Comparison of ENCODE assay signal across 23 cellular contexts in the genomic region with DNA sequence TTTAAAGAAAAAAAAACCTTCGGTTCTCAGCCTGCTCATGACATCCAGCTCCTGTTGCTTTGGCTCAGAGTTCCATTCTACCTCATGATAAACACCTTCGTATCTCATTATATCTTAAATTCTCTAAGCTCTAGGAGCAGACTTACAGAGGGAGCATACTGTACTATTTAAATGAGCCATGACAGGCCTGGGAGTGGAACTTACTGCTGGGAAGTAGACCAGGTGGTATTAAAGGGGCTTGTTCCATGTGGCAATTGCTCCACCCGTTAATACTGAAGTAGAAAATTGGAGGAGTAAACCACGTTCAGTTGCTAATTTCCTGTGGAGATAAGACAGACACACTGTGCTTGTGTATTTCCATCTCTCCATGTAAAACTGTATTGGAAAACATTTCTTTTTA.
A peak's percentile ranks its signal among the peaks of the same experiment; 100 is the strongest.
DNase-seq lines count a peak whose midpoint lies in the region; TF ChIP-seq lines count a peak whose summit lies in the region.
"Had no signal": no experiment of that assay in that cellular context is flagged by ENCODE, and none has a peak within 500 bp of the region (broad histone marks: within the 10 kb centered on the region; RNA-seq: fewer than 3 reads in every experiment).

No MANE protein-coding gene starts in this region.

- no peaks in the 10 kb centered on the region for H3K9me3 Mint-ChIP-seq in progenitor cell of endocrine pancreas (ENCODE audit: low read depth)
- H3K9me3 Mint-ChIP-seq: activated naive CD4-positive, alpha-beta T cell treated with anti-CD3 and anti-CD28 coated beads for 36 hours; CD4-positive, alpha-beta memory T cell; naive B cell had no signal

- peaks cover 20% of the 10 kb centered on the region for H3K36me3 Mint-ChIP-seq in progenitor cell of endocrine pancreas (ENCODE audit: insufficient read depth)

- no peaks in the 10 kb centered on the region for H3K9me2 ChIP-seq in OCI-LY7 (ENCODE audit: insufficient read depth, low read length)

- intact Hi-C loops in OCI-LY7 (cut with micrococcal nuclease; ENCODE audit: unreplicated experiment) (no loop called here), esophagus squamous epithelium (cut with DNase I) (no loop called here)

- H3K36me3 ChIP-seq in OCI-LY7 (ENCODE audit: insufficient read depth, low read length) (peaks cover 7% of the 10 kb centered on the region), esophagus squamous epithelium (peaks cover 0 to 8% (median 0%) of the 10 kb centered on the region in 3 donors)

- peak overlapping the region; percentile 38; the same call in 1 of the 2 replicates for H2AFZ ChIP-seq in OCI-LY7 (ENCODE audit: low read length)

- peak overlapping the region; percentile 58 for H3K4me2 ChIP-seq in OCI-LY7 (ENCODE audit: low read length)

- TF ChIP-seq CTCF in OCI-LY7 (conservative IDR thresholded peaks at IDR 0.05; ENCODE audit: low read length), result no peak
- TF ChIP-seq CTCF in esophagus squamous epithelium (IDR thresholded peaks at IDR 0.05), result no peak
- TF ChIP-seq CTCF in progenitor cell of endocrine pancreas (IDR thresholded peaks at IDR 0.05; ENCODE audit: unreplicated experiment), result no peak

- peak overlapping the region; percentile 15 for H3K4me3 ChIP-seq in OCI-LY7 (ENCODE audit: low read depth, low read length, poor library complexity, severe bottlenecking)
- no peak overlapping the region for H3K4me3 ChIP-seq in esophagus squamous epithelium
- H3K4me3 ChIP-seq: psoas muscle had no signal

- no peak overlapping the region for H3K4me3 Mint-ChIP-seq in progenitor cell of endocrine pancreas (ENCODE audit: low read depth)
- H3K4me3 Mint-ChIP-seq: activated naive CD4-positive, alpha-beta T cell treated with anti-CD3 and anti-CD28 coated beads for 36 hours; CD4-positive, alpha-beta memory T cell; naive B cell had no signal

- WGBS in esophagus squamous epithelium, 2 donors, result 26 to 45% methylated on average over 4 of the region's 4 CpGs

- peak; percentile 50 for DNase-seq in DMS 273 (lab: John Stamatoyannopoulos, UW; ENCODE audit: unreplicated experiment)
- DNase-seq in DMS 273 treated with DMSO at 0.1 percent for 48 hours (lab: John Stamatoyannopoulos, UW), result no peak
- DNase-seq in OCI-LY7 (ENCODE audit: low spot score), result peak; percentile 24
- DNase-seq in esophagus squamous epithelium (lab: John Stamatoyannopoulos, UW), result no peak
- no peak for DNase-seq in progenitor cell of endocrine pancreas (ENCODE audit: low spot score, unreplicated experiment)
- no peak for DNase-seq in effector CD4-positive, alpha-beta T cell
- no peak for DNase-seq in inferior parietal cortex (ENCODE audit: extremely low spot score)
- DNase-seq in stimulated activated CD4-positive, alpha-beta T cell treated with anti-CD3 and anti-CD28 coated beads, Interleukin-4, amount 100 ng/mL, for 1 hour, result no peak
- DNase-seq: activated CD4-positive, alpha-beta T cell treated with anti-CD3 and anti-CD28 coated beads for 1 hour; activated CD8-positive, alpha-beta memory T cell treated with anti-CD3 and anti-CD28 coated beads, Interleukin-2, amount 50 U/mL, for 48 hours; activated naive CD4-positive, alpha-beta T cell treated with anti-CD3 and anti-CD28 coated beads for 36 hours; CD4-positive, alpha-beta memory T cell; central memory CD4-positive, alpha-beta T cell; GDM1; glutamatergic neuron; H7; left colon; naive B cell; NCI-H1436 treated with DMSO at 0.1 percent for 48 hours; NCI-H510A treated with DMSO at 0.1 percent for 48 hours; psoas muscle; T-helper 1 cell had no signal

- H3K9me3 ChIP-seq in OCI-LY7 (ENCODE audit: low read length) (no peaks in the 10 kb centered on the region), esophagus squamous epithelium (no peaks in the 10 kb centered on the region)
- H3K9me3 ChIP-seq: psoas muscle had no signal

- CTCF ChIA-PET in OCI-LY7 (lab: Charles Lee; ENCODE audit: unreplicated experiment), result no interaction called here

- H3K4me1 Mint-ChIP-seq in progenitor cell of endocrine pancreas (ENCODE audit: low read depth), result peaks cover 6% of the 10 kb centered on the region

- peak overlapping the region; percentile 20 for H3K27ac Mint-ChIP-seq in progenitor cell of endocrine pancreas
- H3K27ac Mint-ChIP-seq: activated naive CD4-positive, alpha-beta T cell treated with anti-CD3 and anti-CD28 coated beads for 36 hours; CD4-positive, alpha-beta memory T cell had no signal

- no peaks in the 10 kb centered on the region for H3K27me3 Mint-ChIP-seq in progenitor cell of endocrine pancreas
- H3K27me3 Mint-ChIP-seq: CD4-positive, alpha-beta memory T cell; naive B cell had no signal

- H4K20me1 ChIP-seq in OCI-LY7 (ENCODE audit: insufficient read depth, low read length), result no peaks in the 10 kb centered on the region

- POLR2A ChIA-PET in OCI-LY7 (lab: Charles Lee), result interaction anchor here (1.1 to 4.7 kb wide), 2 partner anchors 12 to 16 kb away, joined by 3 to 19 read pairs; no protein-coding TSS in a partner anchor

- no TSS peak for BruUV-seq in OCI-LY7 (replicated peaks; lab: Mats Ljungman, UMichigan)

- peaks cover 62% of the 10 kb centered on the region for H3K4me1 ChIP-seq in OCI-LY7 (ENCODE audit: insufficient read depth, low read length, poor library complexity, severe bottlenecking)
- peaks cover 0 to 22% (median 0%) of the 10 kb centered on the region in 3 donors for H3K4me1 ChIP-seq in esophagus squamous epithelium
- H3K4me1 ChIP-seq: psoas muscle had no signal

- TF ChIP-seq POLR2A in esophagus squamous epithelium (IDR thresholded peaks at IDR 0.05), result no peak

- H3K27me3 ChIP-seq in esophagus squamous epithelium, result no peaks in the 10 kb centered on the region

- H3K79me2 ChIP-seq in OCI-LY7 (ENCODE audit: insufficient read depth, low read depth, low read length), result no peaks in the 10 kb centered on the region

- peak overlapping the region; percentile 63 for H3K27ac ChIP-seq in OCI-LY7 (ENCODE audit: low read depth, low read length, poor library complexity, severe bottlenecking)
- peak overlapping the region in 3 of 4 donors; percentile 2 to 30 (median 6) for H3K27ac ChIP-seq in esophagus squamous epithelium
- H3K27ac ChIP-seq: 22Rv1, psoas muscle had no signal

Comparison
In these comparisons a context has a peak if more than half of its experiments do, and no peak if none do; other contexts are left out.
1. DNase-seq: peak in DMS 273 (single experiment) and OCI-LY7 (single experiment); none in DMS 273 treated with DMSO at 0.1 percent for 48 hours (single experiment), esophagus squamous epithelium (single experiment), progenitor cell of endocrine pancreas (single experiment), effector CD4-positive, alpha-beta T cell (single experiment), inferior parietal cortex (single experiment) and stimulated activated CD4-positive, alpha-beta T cell treated with anti-CD3 and anti-CD28 coated beads, Interleukin-4, amount 100 ng/mL, for 1 hour (single experiment).